8 cellular contexts compared by ENCODE assay signal in genomic region chr9:21465859-21466518, GRCh38. TPM values are rescaled to one million over a fixed set of nuclear protein-coding genes. Genes with fewer than 3 reads are reported as not detected.
DNase-seq lines count a peak whose midpoint lies in the region; ATAC-seq, FAIRE-seq and TF ChIP-seq lines count a peak whose summit lies in the region.

No MANE protein-coding gene starts in this region.

- FAIRE-seq in endothelial cell of umbilical vein (lab: Jason Lieb, UNC): peak; percentile 18

- peak; percentile 45 for DNase-seq in DMS53 treated with DMSO at 0.1 percent for 48 hours (lab: John Stamatoyannopoulos, UW; ENCODE audit: unreplicated experiment)
- DNase-seq in endothelial cell of umbilical vein (ENCODE audit: low read depth, low spot score): peak; percentile 88
- DNase-seq in neuronal stem cell (ENCODE audit: low spot score): peak; percentile 53
- DNase-seq in COLO668 (lab: John Stamatoyannopoulos, UW; ENCODE audit: unreplicated experiment): no peak

- H3K4me2 ChIP-seq in OCI-LY3 (ENCODE audit: low read length): no peak overlapping the region
- no peak overlapping the region for H3K4me2 ChIP-seq in endothelial cell of umbilical vein (ENCODE audit: insufficient read depth, low read length)
- H3K4me2 ChIP-seq in neuronal stem cell (ENCODE audit: insufficient read depth, low read length, poor library complexity, severe bottlenecking): no peak overlapping the region

- no peak overlapping the region for H2BK120ac ChIP-seq in neuronal stem cell (ENCODE audit: low read depth, low read length)

- no peak overlapping the region for H3K9ac ChIP-seq in OCI-LY3 (ENCODE audit: low read length)
- H3K9ac ChIP-seq in endothelial cell of umbilical vein (replicated peaks; ENCODE audit: extremely low read depth, insufficient read depth, low read length): no peak overlapping the region
- no peak overlapping the region for H3K9ac ChIP-seq in neuronal stem cell (ENCODE audit: low read depth, low read length, poor library complexity)

- H2AFZ ChIP-seq in OCI-LY3 (ENCODE audit: low read depth, low read length) (no peak overlapping the region), endothelial cell of umbilical vein (ENCODE audit: low read depth, low read length) (no peak overlapping the region), neuronal stem cell (ENCODE audit: low read length) (no peak overlapping the region)

- no peak overlapping the region for H2BK5ac ChIP-seq in neuronal stem cell (ENCODE audit: low read length)

- CTCF ChIA-PET in endothelial cell of umbilical vein (lab: Charles Lee): interaction anchor here (0.6 to 2.2 kb wide), 68 partner anchors 8 to 352 kb away, joined by 3 to 45 read pairs (median 5); partner anchors contain the start of genes KLHL9 and MTAP

- no peaks in the 10 kb centered on the region for H3K79me1 ChIP-seq in neuronal stem cell (ENCODE audit: low read depth, low read length)

- no peak for TF ChIP-seq POLR2A in endothelial cell of umbilical vein (IDR thresholded peaks at IDR 0.05; ENCODE audit: low read depth, low read length)

- H3K36me3 ChIP-seq in OCI-LY3 (replicated peaks; ENCODE audit: low read depth, low read length) (no peaks in the 10 kb centered on the region), endothelial cell of umbilical vein (ENCODE audit: control insufficient read depth in 2 of 2, extremely low read depth in 1 of 2, insufficient read depth in 2 of 2, low read length in 2 of 2) (no peaks in the 10 kb centered on the region), neuronal stem cell (replicated peaks in 1 of 2; ENCODE audit: control insufficient read depth in 2 of 2, insufficient read depth in 2 of 2, low read length in 2 of 2) (no peaks in the 10 kb centered on the region)

- peak; percentile 87 for TF ChIP-seq CTCF in 22Rv1 (IDR thresholded peaks at IDR 0.05)
- TF ChIP-seq CTCF in OCI-LY3 (IDR thresholded peaks at IDR 0.05; ENCODE audit: low read depth, low read length): peak; percentile 78
- peak; percentile 62 to 63 for TF ChIP-seq CTCF in endothelial cell of umbilical vein (IDR thresholded peaks at IDR 0.05; ENCODE audit: extremely low read depth in 1 of 2, insufficient read depth in 1 of 2, low read depth in 1 of 2, low read length in 2 of 2)

- no peak overlapping the region for H3K4ac ChIP-seq in neuronal stem cell (ENCODE audit: low read length)

- H2AK5ac ChIP-seq in neuronal stem cell (ENCODE audit: low read depth, low read length): no peak overlapping the region

- H3K9me3 ChIP-seq in OCI-LY3 (ENCODE audit: insufficient read depth, low read length) (no peaks in the 10 kb centered on the region), endothelial cell of umbilical vein (replicated peaks; ENCODE audit: control insufficient read depth, insufficient read depth, low read length) (no peaks in the 10 kb centered on the region), neuronal stem cell (replicated peaks in 1 of 2; ENCODE audit: control insufficient read depth in 2 of 2, insufficient read depth in 1 of 2, low read depth in 1 of 2, low read length in 2 of 2) (no peaks in the 10 kb centered on the region)

- dilution Hi-C loops in endothelial cell of umbilical vein (cut with MboI; ENCODE audit: extremely low pct_ligation_motif_present, low sequenced_read_pairs): no loop called here

- H3K27ac ChIP-seq in 22Rv1 (no peak overlapping the region), OCI-LY3 (ENCODE audit: low read length) (no peak overlapping the region), endothelial cell of umbilical vein (ENCODE audit: insufficient read depth, low read depth, low read length) (no peak overlapping the region), neuronal stem cell (replicated peaks; ENCODE audit: low read length) (no peak overlapping the region)

- no peaks in the 10 kb centered on the region for H3K9me1 ChIP-seq in endothelial cell of umbilical vein (replicated peaks; ENCODE audit: control insufficient read depth, extremely low read depth, insufficient read depth, low read length)

- no peak overlapping the region for H4K91ac ChIP-seq in neuronal stem cell (ENCODE audit: low read depth, low read length, poor library complexity)

- H3K18ac ChIP-seq in neuronal stem cell (ENCODE audit: low read length): no peak overlapping the region

- H4K8ac ChIP-seq in neuronal stem cell (ENCODE audit: low read depth, low read length): no peak overlapping the region

- intact Hi-C loops in endothelial cell of umbilical vein (cut with micrococcal nuclease): loop anchor here (1.0 to 5.0 kb wide), 5 partner anchors 93 to 323 kb away; no protein-coding TSS in a partner anchor

- no peak overlapping the region for H3K14ac ChIP-seq in neuronal stem cell (ENCODE audit: low read length)

- H4K20me1 ChIP-seq in OCI-LY3 (ENCODE audit: insufficient read depth, low read length): no peaks in the 10 kb centered on the region
- H4K20me1 ChIP-seq in endothelial cell of umbilical vein (replicated peaks; ENCODE audit: control insufficient read depth, extremely low read depth, insufficient read depth, low read length): no peaks in the 10 kb centered on the region

- peak; percentile 53 for ATAC-seq in HG02571 (IDR thresholded peaks at IDR 0.05; ENCODE audit: unreplicated experiment)
- ATAC-seq in HG03139 (IDR thresholded peaks at IDR 0.05; ENCODE audit: unreplicated experiment): no peak

- peaks cover 62% of the 10 kb centered on the region for H3K27me3 ChIP-seq in OCI-LY3 (ENCODE audit: low read depth, low read length)
- no peaks in the 10 kb centered on the region for H3K27me3 ChIP-seq in endothelial cell of umbilical vein (ENCODE audit: control insufficient read depth in 2 of 2, insufficient read depth in 2 of 2, low read length in 2 of 2)
- no peaks in the 10 kb centered on the region for H3K27me3 ChIP-seq in neuronal stem cell (ENCODE audit: control insufficient read depth in 3 of 3, insufficient read depth in 3 of 3, low read depth in 1 of 3, low read length in 3 of 3)

- H3K4me1 ChIP-seq in OCI-LY3 (ENCODE audit: low read length) (no peaks in the 10 kb centered on the region), endothelial cell of umbilical vein (ENCODE audit: control insufficient read depth, extremely low read depth, insufficient read depth, low read length) (no peaks in the 10 kb centered on the region), neuronal stem cell (ENCODE audit: control insufficient read depth in 2 of 2, insufficient read depth in 1 of 2, low read depth in 1 of 2, low read length in 2 of 2) (no peaks in the 10 kb centered on the region)

- H3K79me2 ChIP-seq in OCI-LY3 (ENCODE audit: low read length) (no peaks in the 10 kb centered on the region), endothelial cell of umbilical vein (ENCODE audit: control insufficient read depth, insufficient read depth, low read length) (no peaks in the 10 kb centered on the region)

- no peak overlapping the region for H2BK12ac ChIP-seq in neuronal stem cell (ENCODE audit: low read length)

- no TSS peak for BruUV-seq in endothelial cell of umbilical vein (replicated peaks; lab: Mats Ljungman, UMichigan)

- no peak overlapping the region for H3K4me3 ChIP-seq in OCI-LY3 (ENCODE audit: low read length)
- no peak overlapping the region for H3K4me3 ChIP-seq in endothelial cell of umbilical vein (replicated peaks in 1 of 3; ENCODE audit: insufficient read depth in 1 of 3, low read depth in 1 of 3, low read length in 3 of 3)
- H3K4me3 ChIP-seq in neuronal stem cell (ENCODE audit: low read length in 2 of 2): no peak overlapping the region

- POLR2A ChIA-PET in endothelial cell of umbilical vein (lab: Charles Lee): no interaction called here

- no peak overlapping the region for H3K23ac ChIP-seq in neuronal stem cell (ENCODE audit: low read depth, low read length, poor library complexity)

- no peak overlapping the region for H2BK15ac ChIP-seq in neuronal stem cell (ENCODE audit: low read length)

TF ChIP-seq in endothelial cell of umbilical vein, 7 proteins besides CTCF, POLR2A, EP300 and RAD21:
- no peak for TF ChIP-seq FOS (IDR thresholded peaks at IDR 0.05; ENCODE audit: borderline replicate concordance, insufficient read depth, low read length)
- TF ChIP-seq EZH2 (IDR thresholded peaks at IDR 0.05; ENCODE audit: borderline replicate concordance, low read depth, low read length, severe bottlenecking): no peak

RNA-seq across cellular contexts. Expression of gene IFNE, which starts 16.1 kb away (rescaled TPM):
- total RNA-seq in endothelial cell of umbilical vein: 1.4 and 1.8 TPM in 2 replicates
- 0.11 and 0.22 TPM in 2 replicates for polyA plus RNA-seq in endothelial cell of umbilical vein
- 0.08 and 0.11 TPM in 2 replicates for polyA plus RNA-seq in endothelial cell of umbilical vein (2011; cell fraction: cytosol; rRNA removed)
- 3.6 and 4.7 TPM in 2 replicates for polyA plus RNA-seq in endothelial cell of umbilical vein (2011; cell fraction: nucleus; rRNA removed)
- 0.91 and 1.5 TPM in 2 replicates for polyA plus RNA-seq in endothelial cell of umbilical vein (2012)
- polyA minus RNA-seq in endothelial cell of umbilical vein: 0.57 and 0.90 TPM in 2 replicates
- not detected for polyA minus RNA-seq in endothelial cell of umbilical vein (2011; cell fraction: cytosol; rRNA and poly(A)+ RNA removed)
- 1.3 and 3.9 TPM in 2 replicates for polyA minus RNA-seq in endothelial cell of umbilical vein (2011; cell fraction: nucleus; rRNA and poly(A)+ RNA removed)
- polyA plus RNA-seq in neuronal stem cell (2013, experiment 1 of 2): not detected
- not detected for polyA plus RNA-seq in neuronal stem cell (2013, experiment 2 of 2)

RNA-seq across cellular contexts. Expression of gene IFNA1, which starts 25.8 kb away (rescaled TPM):
- not detected in 2 replicates for total RNA-seq in endothelial cell of umbilical vein
- polyA plus RNA-seq in endothelial cell of umbilical vein: not detected in 2 replicates
- not detected in 2 replicates for polyA plus RNA-seq in endothelial cell of umbilical vein (2011; cell fraction: cytosol; rRNA removed)
- not detected in 2 replicates for polyA plus RNA-seq in endothelial cell of umbilical vein (2011; cell fraction: nucleus; rRNA removed)
- polyA plus RNA-seq in endothelial cell of umbilical vein (2012): not detected in 2 replicates
- not detected in 2 replicates for polyA minus RNA-seq in endothelial cell of umbilical vein
- polyA minus RNA-seq in endothelial cell of umbilical vein (2011; cell fraction: cytosol; rRNA and poly(A)+ RNA removed): not detected
- not detected in 2 replicates for polyA minus RNA-seq in endothelial cell of umbilical vein (2011; cell fraction: nucleus; rRNA and poly(A)+ RNA removed)
- polyA plus RNA-seq in neuronal stem cell (2013, experiment 1 of 2): not detected
- polyA plus RNA-seq in neuronal stem cell (2013, experiment 2 of 2): not detected

RNA-seq across cellular contexts. Expression of gene IFNA8, which starts 57.1 kb away (rescaled TPM):
- not detected in 2 replicates for total RNA-seq in endothelial cell of umbilical vein
- not detected in 2 replicates for polyA plus RNA-seq in endothelial cell of umbilical vein
- polyA plus RNA-seq in endothelial cell of umbilical vein (2011; cell fraction: cytosol; rRNA removed): not detected in 2 replicates
- polyA plus RNA-seq in endothelial cell of umbilical vein (2011; cell fraction: nucleus; rRNA removed): not detected in 2 replicates
- not detected in 2 replicates for polyA plus RNA-seq in endothelial cell of umbilical vein (2012)
- polyA minus RNA-seq in endothelial cell of umbilical vein: not detected in 2 replicates
- not detected for polyA minus RNA-seq in endothelial cell of umbilical vein (2011; cell fraction: cytosol; rRNA and poly(A)+ RNA removed)
- not detected in 2 replicates for polyA minus RNA-seq in endothelial cell of umbilical vein (2011; cell fraction: nucleus; rRNA and poly(A)+ RNA removed)
- polyA plus RNA-seq in neuronal stem cell (2013, experiment 1 of 2): not detected
- not detected for polyA plus RNA-seq in neuronal stem cell (2013, experiment 2 of 2)
